ENCODE assay signal across 28 cellular contexts in the genomic region with DNA sequence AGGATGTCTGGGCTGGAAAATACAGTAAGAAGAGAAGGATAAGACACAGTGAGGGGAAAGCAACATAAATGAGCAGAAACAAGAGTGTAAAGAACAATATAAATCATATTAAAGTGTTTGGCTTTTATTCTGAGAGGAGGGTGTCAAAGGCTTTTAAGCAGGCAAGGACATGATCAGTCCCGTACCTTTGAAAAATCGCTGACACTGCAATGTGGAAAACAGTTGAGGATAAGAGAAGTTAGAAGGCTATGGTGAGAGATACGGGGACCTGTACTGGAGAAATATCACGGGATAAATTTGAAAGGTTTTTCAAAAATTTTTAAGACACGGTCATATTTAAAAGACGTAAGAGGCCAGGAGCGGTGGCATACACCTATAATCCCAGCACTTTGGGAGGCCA. TPM values are rescaled to one million over a fixed set of nuclear protein-coding genes. Genes with fewer than 3 reads are reported as not detected.
"Had no signal": no experiment of that assay in that cellular context is flagged by ENCODE, and none has a peak within 500 bp of the region (broad histone marks: within the 10 kb centered on the region; RNA-seq: fewer than 3 reads in every experiment).

No MANE protein-coding gene starts in this region.

- H3K9me3 ChIP-seq: left lung, lower lobe of right lung, pancreas, prostate gland, sigmoid colon, spleen, suprapubic skin, thoracic aorta, tibial artery, upper lobe of right lung had no signal

- H3K36me3 ChIP-seq: left lung, lower lobe of right lung, pancreas, prostate gland, sigmoid colon, spleen, suprapubic skin, thoracic aorta, tibial artery, upper lobe of right lung had no signal

- H3K36me3 Mint-ChIP-seq: immature natural killer cell; naive thymus-derived CD8-positive, alpha-beta T cell; stimulated activated effector memory CD8-positive, alpha-beta T cell treated with anti-CD3 and anti-CD28 coated beads, Interleukin-12 subunit alpha, Interleukin-12 subunit beta, amount 100 ng/mL, for 72 hours had no signal

- H3K4me1 Mint-ChIP-seq: immature natural killer cell; naive thymus-derived CD8-positive, alpha-beta T cell; stimulated activated effector memory CD8-positive, alpha-beta T cell treated with anti-CD3 and anti-CD28 coated beads, Interleukin-12 subunit alpha, Interleukin-12 subunit beta, amount 100 ng/mL, for 72 hours had no signal

- FAIRE-seq: islet of Langerhans, kidney, pancreas, small intestine, urothelium cell line had no signal

- H3K4me3 ChIP-seq: left lung, lower lobe of right lung, pancreas, prostate gland, sigmoid colon, spleen, suprapubic skin, thoracic aorta, tibial artery, upper lobe of right lung had no signal

- DNase-seq: hypothalamus; immature natural killer cell; kidney; left colon; left lung; lower lobe of right lung; mammary epithelial cell; mesenchymal stem cell; naive thymus-derived CD8-positive, alpha-beta T cell; pancreas; posterior cingulate gyrus; retina; right cardiac atrium; sigmoid colon; small intestine; spleen; stimulated activated CD4-positive, alpha-beta T cell treated with anti-CD3 and anti-CD28 coated beads, Interleukin-4, amount 100 ng/mL, for 24 hours; stimulated activated naive CD4-positive, alpha-beta T cell; tibial artery; trophoblast cell; upper lobe of right lung had no signal

- H3K4me3 Mint-ChIP-seq: immature natural killer cell; naive thymus-derived CD8-positive, alpha-beta T cell; stimulated activated effector memory CD8-positive, alpha-beta T cell treated with anti-CD3 and anti-CD28 coated beads, Interleukin-12 subunit alpha, Interleukin-12 subunit beta, amount 100 ng/mL, for 72 hours; stimulated activated naive CD8-positive, alpha-beta T cell treated with anti-CD3 and anti-CD28 coated beads, Interleukin-15, Interleukin-2, amounts not matched to agents 100 ng/mL and 50 ng/mL, for 24 hours had no signal

- H3K27ac ChIP-seq: left lung, lower lobe of right lung, pancreas, prostate gland, spleen, suprapubic skin, thoracic aorta, tibial artery, upper lobe of right lung had no signal

- H3K27me3 ChIP-seq: left lung, pancreas, sigmoid colon, suprapubic skin, tibial artery, upper lobe of right lung had no signal

- H3K4me1 ChIP-seq: pancreas, prostate gland, upper lobe of right lung had no signal

- H3K9me3 Mint-ChIP-seq: immature natural killer cell; naive thymus-derived CD8-positive, alpha-beta T cell; stimulated activated effector memory CD8-positive, alpha-beta T cell treated with anti-CD3 and anti-CD28 coated beads, Interleukin-12 subunit alpha, Interleukin-12 subunit beta, amount 100 ng/mL, for 72 hours; stimulated activated naive CD8-positive, alpha-beta T cell treated with anti-CD3 and anti-CD28 coated beads, Interleukin-15, Interleukin-2, amounts not matched to agents 100 ng/mL and 50 ng/mL, for 24 hours had no signal

- H3K27ac Mint-ChIP-seq: immature natural killer cell; stimulated activated effector memory CD8-positive, alpha-beta T cell treated with anti-CD3 and anti-CD28 coated beads, Interleukin-12 subunit alpha, Interleukin-12 subunit beta, amount 100 ng/mL, for 72 hours; stimulated activated naive CD8-positive, alpha-beta T cell treated with anti-CD3 and anti-CD28 coated beads, Interleukin-15, Interleukin-2, amounts not matched to agents 100 ng/mL and 50 ng/mL, for 24 hours had no signal

- ATAC-seq: left colon; left lung; lower lobe of right lung; naive thymus-derived CD8-positive, alpha-beta T cell; pancreas; right cardiac atrium; stimulated activated effector memory CD8-positive, alpha-beta T cell treated with anti-CD3 and anti-CD28 coated beads, Interleukin-12 subunit alpha, Interleukin-12 subunit beta, amount 100 ng/mL, for 72 hours; upper lobe of right lung had no signal

RNA-seq across cellular contexts. Expression of a gene that starts 30.3 kb away (rescaled TPM):
- polyA plus RNA-seq: immature natural killer cell had no signal
